ENCODE assay signal across 16 cellular contexts in genomic region chr3:2334921-2335320, GRCh38.
"Had no signal": no experiment of that assay in that cellular context is flagged by ENCODE, and none has a peak within 500 bp of the region (broad histone marks: within the 10 kb centered on the region; RNA-seq: fewer than 3 reads in every experiment).

No MANE protein-coding gene starts in this region.

- DNase-seq: activated CD4-positive, alpha-beta memory T cell treated with anti-CD3 and anti-CD28 coated beads for 36 hours; activated CD4-positive, alpha-beta T cell treated with anti-CD3 and anti-CD28 coated beads, Interleukin-2, amount 10 ng/mL, durations not matched to agents 7 days and 5 days; activated CD4-positive, CD25-positive, alpha-beta regulatory T cell; activated CD8-positive, alpha-beta memory T cell treated with anti-CD3 and anti-CD28 coated beads for 24 hours; activated gamma-delta T cell treated with Interleukin-2 at 50 U/mL for 16 hours; activated naive CD4-positive, alpha-beta T cell treated with anti-CD3 and anti-CD28 coated beads, Interleukin-2, amount 10 ng/mL, durations not matched to agents 7 days and 5 days; activated naive CD8-positive, alpha-beta T cell treated with anti-CD3 and anti-CD28 coated beads for 36 hours; activated T-cell treated with anti-CD3 and anti-CD28 coated beads, Interleukin-2, amount 50 U/mL, for 48 hours; brain microvascular endothelial cell; MM.1S; NCI-H187; NCI-H2081 treated with DMSO at 0.1 percent for 48 hours; NCI-H446; NCI-H524; PC-9; SHP77 treated with DMSO at 0.1 percent for 48 hours had no signal
